ENCODE assay signal across 11 cellular contexts in genomic region chr5:173291722-173292658, GRCh38. TPM values are rescaled to one million over a fixed set of nuclear protein-coding genes. Genes with fewer than 3 reads are reported as not detected.
DNase-seq lines count a peak whose midpoint lies in the region; ATAC-seq, FAIRE-seq and TF ChIP-seq lines count a peak whose summit lies in the region.
"Had no signal": no experiment of that assay in that cellular context is flagged by ENCODE, and none has a peak within 500 bp of the region (broad histone marks: within the 10 kb centered on the region; RNA-seq: fewer than 3 reads in every experiment).

No MANE protein-coding gene starts in this region.

- DNase-seq in NCI-H2171 treated with DMSO at 0.1 percent for 48 hours (lab: John Stamatoyannopoulos, UW) (peak; percentile 8), NCI-H2171 (lab: John Stamatoyannopoulos, UW) (no peak), HTR-8/SVneo (ENCODE audit: insufficient read length, low spot score) (peak; percentile 56), dermis blood vessel endothelial cell (peak; percentile 43), osteoblast (ENCODE audit: insufficient read length, low spot score, missing footprints) (peak; percentile 78), G401 (ENCODE audit: low spot score) (no peak)
- no peak for DNase-seq in naive thymus-derived CD8-positive, alpha-beta T cell
- DNase-seq: activated naive CD4-positive, alpha-beta T cell treated with anti-CD3 and anti-CD28 coated beads, Interleukin-2, amount 10 ng/mL, durations not matched to agents 7 days and 5 days; effector memory CD4-positive, alpha-beta T cell had no signal

- H4K20me1 ChIP-seq in osteoblast (ENCODE audit: insufficient read depth, low read length): no peaks in the 10 kb centered on the region

- H3K4me2 ChIP-seq in osteoblast (ENCODE audit: insufficient read depth, low read length): no peak overlapping the region

- H3K9me3 ChIP-seq in osteoblast (ENCODE audit: low read depth, low read length): no peaks in the 10 kb centered on the region

- peak overlapping the region; percentile 35 for H2AFZ ChIP-seq in osteoblast (ENCODE audit: low read length)

- H3K27ac ChIP-seq in osteoblast (ENCODE audit: low read depth, low read length): no peak overlapping the region

- no peaks in the 10 kb centered on the region for H3K9me3 Mint-ChIP-seq in naive thymus-derived CD8-positive, alpha-beta T cell
- H3K9me3 Mint-ChIP-seq: activated naive CD4-positive, alpha-beta T cell treated with anti-CD3 and anti-CD28 coated beads, Interleukin-2, amount 10 ng/mL, durations not matched to agents 7 days and 5 days had no signal

- no peaks in the 10 kb centered on the region for H3K79me2 ChIP-seq in osteoblast (ENCODE audit: insufficient read depth, low read length)

- no peak overlapping the region for H3K4me3 ChIP-seq in osteoblast (ENCODE audit: insufficient read depth, low read length)
- H3K4me3 ChIP-seq: lung had no signal

- H3K4me1 ChIP-seq in osteoblast (ENCODE audit: insufficient read depth, low read length): peaks cover 28% of the 10 kb centered on the region

- H3K27me3 Mint-ChIP-seq in naive thymus-derived CD8-positive, alpha-beta T cell: peaks cover 22 to 75% (median 54%) of the 10 kb centered on the region in 5 donors

- no peaks in the 10 kb centered on the region for H3K36me3 ChIP-seq in osteoblast (ENCODE audit: insufficient read depth, low read length)

- no peak for TF ChIP-seq CTCF in osteoblast (IDR thresholded peaks at IDR 0.05; ENCODE audit: extremely low read depth, low read depth, low read length)

- H3K27me3 ChIP-seq in osteoblast (ENCODE audit: insufficient read depth, low read length): peaks cover 13% of the 10 kb centered on the region

- H3K27ac Mint-ChIP-seq in naive thymus-derived CD8-positive, alpha-beta T cell: no peak overlapping the region
- H3K27ac Mint-ChIP-seq: activated naive CD4-positive, alpha-beta T cell treated with anti-CD3 and anti-CD28 coated beads, Interleukin-2, amount 10 ng/mL, durations not matched to agents 7 days and 5 days had no signal

- no peaks in the 10 kb centered on the region for H3K36me3 Mint-ChIP-seq in naive thymus-derived CD8-positive, alpha-beta T cell
- H3K36me3 Mint-ChIP-seq: activated naive CD4-positive, alpha-beta T cell treated with anti-CD3 and anti-CD28 coated beads, Interleukin-2, amount 10 ng/mL, durations not matched to agents 7 days and 5 days had no signal

- no peak for ATAC-seq in naive thymus-derived CD8-positive, alpha-beta T cell
- no peak for ATAC-seq in HG02840 (IDR thresholded peaks at IDR 0.05; ENCODE audit: low FRiP score, unreplicated experiment)

- in situ Hi-C loops in G401 (cut with HindIII; ENCODE audit: low sequenced_read_pairs): no loop called here

- POLR2A ChIA-PET in naive thymus-derived CD8-positive, alpha-beta T cell (lab: Charles Lee): no interaction called here

- peaks cover 12 to 15% (median 13%) of the 10 kb centered on the region in 4 donors for H3K4me1 Mint-ChIP-seq in naive thymus-derived CD8-positive, alpha-beta T cell

- no peak for FAIRE-seq in HTR-8/SVneo (lab: Jason Lieb, UNC)

- H3K4me3 Mint-ChIP-seq in naive thymus-derived CD8-positive, alpha-beta T cell: no peak overlapping the region
- H3K4me3 Mint-ChIP-seq: activated naive CD4-positive, alpha-beta T cell treated with anti-CD3 and anti-CD28 coated beads, Interleukin-2, amount 10 ng/mL, durations not matched to agents 7 days and 5 days had no signal

RNA-seq across cellular contexts. Expression of gene STC2, which starts 36.2 kb away (rescaled TPM):
- total RNA-seq in dermis blood vessel endothelial cell: 11.7 and 39.3 TPM in 2 replicates
- 431 and 558 TPM in 2 replicates for total RNA-seq in osteoblast
- total RNA-seq in naive thymus-derived CD8-positive, alpha-beta T cell: not detected
- not detected for polyA plus RNA-seq in naive thymus-derived CD8-positive, alpha-beta T cell
- 0.03 and 1.1 TPM in 2 replicates for total RNA-seq in G401 (2014; rRNA removed; shearing (Covaris generic))

RNA-seq across cellular contexts. Expression of gene NKX2-5, which starts 57.0 kb away (rescaled TPM):
- total RNA-seq in dermis blood vessel endothelial cell: 0.28 TPM in 1 of 2 replicates, not detected in the other
- total RNA-seq in osteoblast: under 0.01 TPM in 1 of 2 replicates, not detected in the other
- not detected for total RNA-seq in naive thymus-derived CD8-positive, alpha-beta T cell
- under 1 TPM in 1 of 3 donors, not detected in 2; 0.36 TPM for polyA plus RNA-seq in naive thymus-derived CD8-positive, alpha-beta T cell
- total RNA-seq in G401 (2014; rRNA removed; shearing (Covaris generic)): not detected in 2 replicates
- total RNA-seq: lung had no signal
- polyA plus RNA-seq: lung had no signal

Comparison
In these comparisons a context has a peak if more than half of its experiments do, and no peak if none do; other contexts are left out.
1. DNase-seq: peak in NCI-H2171 treated with DMSO at 0.1 percent for 48 hours (single experiment), HTR-8/SVneo (single experiment), dermis blood vessel endothelial cell (single experiment) and osteoblast (single experiment); none in NCI-H2171 (single experiment), naive thymus-derived CD8-positive, alpha-beta T cell (0 of 10) and G401 (single experiment).